ENCODE assay signal across 8 cellular contexts in the genomic region with DNA sequence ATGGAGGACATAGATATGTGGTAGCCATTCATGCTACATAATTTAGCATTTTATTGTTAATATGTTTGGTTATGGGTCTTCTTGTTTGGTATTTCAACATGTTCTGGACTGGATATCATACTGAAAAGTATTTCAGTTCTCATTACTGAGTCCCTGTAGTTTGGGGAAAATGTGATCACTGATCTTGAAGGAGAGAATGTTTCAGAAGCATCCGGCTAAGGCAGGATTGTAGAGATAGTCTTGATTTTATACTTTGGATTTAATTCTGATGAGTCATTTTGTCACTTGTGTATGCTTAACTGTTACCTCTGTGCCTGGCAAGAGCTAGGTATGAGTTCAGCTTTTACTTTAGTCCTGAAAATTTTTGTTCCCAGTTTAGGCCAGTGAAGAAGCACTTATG. TPM values are rescaled to one million over a fixed set of nuclear protein-coding genes. Genes with fewer than 3 reads are reported as not detected.
DNase-seq lines count a peak whose midpoint lies in the region; ATAC-seq and TF ChIP-seq lines count a peak whose summit lies in the region.

No MANE protein-coding gene starts in this region.

- H3K4me3 Mint-ChIP-seq in CD14-positive monocyte (peak overlapping the region; percentile 4 to 64), neural crest cell (peak overlapping the region; percentile 95)

- peaks cover 97% of the 10 kb centered on the region for H3K79me2 ChIP-seq in OCI-LY1 (ENCODE audit: insufficient read depth, low read length)

- H3K9me3 ChIP-seq in OCI-LY1 (ENCODE audit: low read length) = no peaks in the 10 kb centered on the region
- H3K9me3 ChIP-seq in duodenal mucosa (ENCODE audit: control insufficient read depth in 1 of 2, low read length in 2 of 2) = no peaks in the 10 kb centered on the region

- H3F3A ChIP-seq in OCI-LY1 (ENCODE audit: insufficient read depth, low read length) = no peaks in the 10 kb centered on the region

- no peaks in the 10 kb centered on the region for H3K27me3 Mint-ChIP-seq in CD14-positive monocyte (ENCODE audit: low read depth in 3 of 3)
- H3K27me3 Mint-ChIP-seq in neural crest cell (ENCODE audit: low read depth) = peaks cover 13% of the 10 kb centered on the region

- H3K36me3 ChIP-seq in OCI-LY1 (ENCODE audit: insufficient read depth, low read length) (peaks cover 60% of the 10 kb centered on the region), duodenal mucosa (ENCODE audit: control insufficient read depth in 1 of 2, insufficient read depth in 2 of 2, low read length in 2 of 2) (peaks cover 3 to 5% of the 10 kb centered on the region in 2 donors)

- peaks cover 87% of the 10 kb centered on the region for H3K4me1 ChIP-seq in OCI-LY1 (ENCODE audit: insufficient read depth, low read length, severe bottlenecking)
- H3K4me1 ChIP-seq in duodenal mucosa (ENCODE audit: control insufficient read depth in 1 of 2, insufficient read depth in 2 of 2, low read length in 2 of 2) = peaks cover 60 to 66% of the 10 kb centered on the region in 2 donors

- TF ChIP-seq CTCF in CD14-positive monocyte (IDR thresholded peaks at IDR 0.05) (no peak), OCI-LY1 (IDR thresholded peaks at IDR 0.05; ENCODE audit: low read length) (no peak), neural crest cell (conservative IDR thresholded peaks at IDR 0.05) (no peak)

- H3K4me1 Mint-ChIP-seq in CD14-positive monocyte = peaks cover 76% of the 10 kb centered on the region
- H3K4me1 Mint-ChIP-seq in neural crest cell = peaks cover 88% of the 10 kb centered on the region

- H3K4me3 ChIP-seq in OCI-LY1 (ENCODE audit: low read depth, low read length, poor library complexity, severe bottlenecking) (peak overlapping the region; percentile 74), duodenal mucosa (ENCODE audit: low read depth in 1 of 2, low read length in 2 of 2) (peak overlapping the region; percentile 0 to 70)

- H3K4me2 ChIP-seq in OCI-LY1 (ENCODE audit: low read length) = peak overlapping the region; percentile 89

- no peak overlapping the region for H2AFZ ChIP-seq in OCI-LY1 (ENCODE audit: low read length)

- H4K20me1 ChIP-seq in OCI-LY1 (ENCODE audit: insufficient read depth, low read length) = no peaks in the 10 kb centered on the region

- no peaks in the 10 kb centered on the region for H3K9me2 ChIP-seq in OCI-LY1 (ENCODE audit: low read depth, low read length)

- H3K36me3 Mint-ChIP-seq in CD14-positive monocyte (peaks cover 39 to 53% of the 10 kb centered on the region in 2 donors), neural crest cell (ENCODE audit: low read depth) (peaks cover 16% of the 10 kb centered on the region)

- H3K9ac ChIP-seq in OCI-LY1 (ENCODE audit: low read length) (peak overlapping the region; percentile 47; the same call in 1 of the 2 replicates), duodenal mucosa (ENCODE audit: low read depth in 1 of 2, low read length in 2 of 2) (peak overlapping the region; percentile 26 to 38)

- intact Hi-C loops in CD14-positive monocyte (cut with micrococcal nuclease) = loop anchor here in 1 of 2 donors (10.0 kb wide), 1 partner anchor 1268 kb away; no protein-coding TSS in a partner anchor

- no peak for ATAC-seq in GM21447 (IDR thresholded peaks at IDR 0.05; ENCODE audit: unreplicated experiment)
- no peak for ATAC-seq in HG03159 (IDR thresholded peaks at IDR 0.05; ENCODE audit: unreplicated experiment)

- H3K27ac Mint-ChIP-seq in CD14-positive monocyte (peak overlapping the region; percentile 84 to 100 (median 93)), neural crest cell (ENCODE audit: unreplicated experiment) (peak overlapping the region; percentile 51)

- H3K27me3 ChIP-seq in OCI-LY1 (ENCODE audit: insufficient read depth, low read length) (no peaks in the 10 kb centered on the region), duodenal mucosa (ENCODE audit: control insufficient read depth in 1 of 2, insufficient read depth in 2 of 2, low read length in 2 of 2) (no peaks in the 10 kb centered on the region)

- H3K27ac ChIP-seq in OCI-LY1 (ENCODE audit: low read depth, low read length, poor library complexity, severe bottlenecking) = peak overlapping the region; percentile 84
- peak overlapping the region; percentile 60 for H3K27ac ChIP-seq in duodenal mucosa (ENCODE audit: low read depth, low read length)

- H3K9me3 Mint-ChIP-seq in CD14-positive monocyte (no peaks in the 10 kb centered on the region), neural crest cell (no peaks in the 10 kb centered on the region)

- no peak for DNase-seq in CD14-positive monocyte (ENCODE audit: low spot score)
- DNase-seq in neural crest cell (ENCODE audit: low read depth, low spot score) = no peak
- no peak for DNase-seq in OCI-M2 (lab: John Stamatoyannopoulos, UW; ENCODE audit: unreplicated experiment)
- no peak for DNase-seq in NCI-H526 treated with DMSO at 0.1 percent for 48 hours (lab: John Stamatoyannopoulos, UW)

RNA-seq across cellular contexts. Expression of a gene that starts 7.1 kb away (rescaled TPM):
- polyA plus RNA-seq in CD14-positive monocyte = 10 to 100 TPM in 1 of 2 donors, 1 to 10 TPM in 1; 9.6 to 11.4 TPM
- total RNA-seq in neural crest cell = 93.4 and 103 TPM in 2 replicates
